26 cellular contexts compared by ENCODE assay signal in genomic region chr10:20247858-20248257, GRCh38.
"Had no signal": no experiment of that assay in that cellular context is flagged by ENCODE, and none has a peak within 500 bp of the region (broad histone marks: within the 10 kb centered on the region; RNA-seq: fewer than 3 reads in every experiment).

No MANE protein-coding gene starts in this region.

- H3K36me3 ChIP-seq: right lobe of liver, transverse colon had no signal

- H3K4me3 Mint-ChIP-seq: natural killer cell; neural crest cell; stimulated activated naive CD8-positive, alpha-beta T cell treated with anti-CD3 and anti-CD28 coated beads, Interleukin-15, amount 100 ng/mL, for 72 hours had no signal

- H2AFZ ChIP-seq: hepatocyte had no signal

- H3K27ac ChIP-seq: epithelial cell of prostate, foreskin keratinocyte, gastroesophageal sphincter, heart left ventricle, hepatocyte, right lobe of liver, suprapubic skin, transverse colon had no signal

- H3K9me3 Mint-ChIP-seq: natural killer cell, neural crest cell had no signal

- H3K27me3 ChIP-seq: dorsolateral prefrontal cortex, foreskin keratinocyte, gastroesophageal sphincter, heart left ventricle, hepatocyte, right lobe of liver, suprapubic skin, transverse colon had no signal

- H3K4me1 Mint-ChIP-seq: natural killer cell; stimulated activated naive CD8-positive, alpha-beta T cell treated with anti-CD3 and anti-CD28 coated beads, Interleukin-15, amount 100 ng/mL, for 72 hours had no signal

- H3K36me3 Mint-ChIP-seq: natural killer cell had no signal

- H3K27me3 Mint-ChIP-seq: stimulated activated naive CD8-positive, alpha-beta T cell treated with anti-CD3 and anti-CD28 coated beads, Interleukin-15, amount 100 ng/mL, for 72 hours had no signal

- ATAC-seq: esophagus mucosa; foreskin keratinocyte; gastroesophageal sphincter; left lobe of liver; natural killer cell; right lobe of liver; stimulated activated naive CD8-positive, alpha-beta T cell treated with anti-CD3 and anti-CD28 coated beads, Interleukin-15, amount 100 ng/mL, for 72 hours had no signal

- H3K4me3 ChIP-seq: dorsolateral prefrontal cortex, gastroesophageal sphincter, heart left ventricle, hepatocyte, right lobe of liver, suprapubic skin, transverse colon had no signal

- H3K79me2 ChIP-seq: hepatocyte had no signal

- DNase-seq: dorsolateral prefrontal cortex; effector CD4-positive, alpha-beta T cell; foreskin keratinocyte; heart left ventricle; kidney; mammary epithelial cell; mesendoderm; natural killer cell; posterior cingulate gyrus; retina; right lobe of liver; small intestine; stimulated activated CD4-positive, alpha-beta T cell treated with anti-CD3 and anti-CD28 coated beads, Interleukin-12 subunit alpha, Interleukin-12 subunit beta, amount 100 ng/mL, for 4 hours; stimulated activated CD4-positive, alpha-beta T cell treated with anti-CD3 and anti-CD28 coated beads, Interleukin-1b, Interleukin-23, amount 100 ng/mL, for 48 hours; stimulated activated CD4-positive, alpha-beta T cell treated with anti-CD3 and anti-CD28 coated beads, Interleukin-4, amount 100 ng/mL, for 1 hour; stimulated activated CD8-positive, alpha-beta memory T cell treated with anti-CD3 and anti-CD28 coated beads, Interleukin-4, amount 100 ng/mL, for 48 hours; stimulated activated naive CD4-positive, alpha-beta T cell; stimulated activated naive CD8-positive, alpha-beta T cell treated with anti-CD3 and anti-CD28 coated beads, Interleukin-15, amount 100 ng/mL, for 72 hours; transverse colon had no signal

- H3K4me2 ChIP-seq: hepatocyte had no signal

- H3K27ac Mint-ChIP-seq: natural killer cell; stimulated activated naive CD8-positive, alpha-beta T cell treated with anti-CD3 and anti-CD28 coated beads, Interleukin-15, amount 100 ng/mL, for 72 hours had no signal

- H3K9me3 ChIP-seq: gastroesophageal sphincter, heart left ventricle, right lobe of liver, suprapubic skin, transverse colon had no signal

- H3K4me1 ChIP-seq: foreskin keratinocyte, gastroesophageal sphincter, right lobe of liver, suprapubic skin, transverse colon had no signal
